7 cellular contexts compared by ENCODE assay signal in genomic region chr3:136222746-136223145, GRCh38. TPM values are rescaled to one million over a fixed set of nuclear protein-coding genes. Genes with fewer than 3 reads are reported as not detected.
A peak's percentile ranks its signal among the peaks of the same experiment; 100 is the strongest.
DNase-seq lines count a peak whose midpoint lies in the region; TF ChIP-seq lines count a peak whose summit lies in the region.
"Not testable (repeated sequence)": the region's sequence is repeated elsewhere in the genome, so short reads cannot be mapped to it uniquely, and the experiment has no call there.

No MANE protein-coding gene starts in this region.

- intact Hi-C loops in MCF 10A (cut with micrococcal nuclease), result not testable (repeated sequence)

- H3K27ac Mint-ChIP-seq in MCF 10A (ENCODE audit: low read depth, unreplicated experiment), result not testable (repeated sequence)

- not testable (repeated sequence) for H3K27ac ChIP-seq in mesendoderm (ENCODE audit: low read depth, low read length)

- H2AK5ac ChIP-seq in mesendoderm (ENCODE audit: low read length), result not testable (repeated sequence)

- H3K27me3 ChIP-seq in mesendoderm (ENCODE audit: insufficient read depth, low read length, poor library complexity), result not testable (repeated sequence)

- not testable (repeated sequence) for H4K5ac ChIP-seq in mesendoderm (ENCODE audit: low read length)

- not testable (repeated sequence) for H3K9ac ChIP-seq in mesendoderm (ENCODE audit: low read length)

- not testable (repeated sequence) for H3K23ac ChIP-seq in mesendoderm (ENCODE audit: low read length)

- DNase-seq in ELR (ENCODE audit: low read depth) (peak; percentile 10), HS-27A (ENCODE audit: low read depth) (peak; percentile 34), NCI-H226 (peak; percentile 24), T1000 (lab: John Stamatoyannopoulos, UW) (peak; percentile 9), MCF 10A (ENCODE audit: unreplicated experiment) (peak; percentile 24), fibroblast of mammary gland (ENCODE audit: low read depth) (peak; percentile 23), mesendoderm (peak; percentile 14)

- H3K79me2 ChIP-seq in mesendoderm (ENCODE audit: control insufficient read depth, insufficient read depth, low read length), result not testable (repeated sequence)

- H2BK5ac ChIP-seq in mesendoderm (ENCODE audit: low read length), result not testable (repeated sequence)

- CTCF ChIA-PET in MCF 10A (lab: Yijun Ruan, JAX), result not testable (repeated sequence)

- not testable (repeated sequence) for H3K56ac ChIP-seq in mesendoderm (ENCODE audit: low read length)

- BruUV-seq in MCF 10A (replicated peaks; lab: Mats Ljungman, UMichigan), result not testable (repeated sequence)

- H2BK15ac ChIP-seq in mesendoderm (replicated peaks; ENCODE audit: low read depth), result not testable (repeated sequence)

- not testable (repeated sequence) for H3K4me3 Mint-ChIP-seq in MCF 10A (ENCODE audit: unreplicated experiment)

- peaks cover 13% of the 10 kb centered on the region for H3K4me1 Mint-ChIP-seq in MCF 10A (ENCODE audit: insufficient read depth, unreplicated experiment)

- H4K8ac ChIP-seq in mesendoderm (ENCODE audit: low read depth, low read length), result not testable (repeated sequence)

- not testable (repeated sequence) for H3K4me2 ChIP-seq in mesendoderm (ENCODE audit: low read length)

- H3K18ac ChIP-seq in mesendoderm (ENCODE audit: low read length), result not testable (repeated sequence)

- not testable (repeated sequence) for H3K9me3 Mint-ChIP-seq in MCF 10A (ENCODE audit: unreplicated experiment)

- not testable (repeated sequence) for H3K79me1 ChIP-seq in mesendoderm (ENCODE audit: low read length)

- not testable (repeated sequence) for H3K4me1 ChIP-seq in mesendoderm (ENCODE audit: control insufficient read depth, low read depth, low read length)

- not testable (repeated sequence) for H2BK120ac ChIP-seq in mesendoderm (ENCODE audit: low read depth, low read length)

- not testable (repeated sequence) for H3K4ac ChIP-seq in mesendoderm (ENCODE audit: low read depth, low read length)

- not testable (repeated sequence) for H3K4me3 ChIP-seq in fibroblast of mammary gland (ENCODE audit: control insufficient read depth, low read depth, low read length); mesendoderm (ENCODE audit: low read length)

- H3K36me3 Mint-ChIP-seq in MCF 10A (ENCODE audit: insufficient read depth, unreplicated experiment), result not testable (repeated sequence)

- peaks cover 11% of the 10 kb centered on the region for H3K27me3 Mint-ChIP-seq in MCF 10A (ENCODE audit: insufficient read depth, unreplicated experiment)

- H3K36me3 ChIP-seq in mesendoderm (ENCODE audit: control insufficient read depth, insufficient read depth, low read length), result not testable (repeated sequence)

- no CpG with 5 or more reads among the region's 4 CpGs for WGBS in mesendoderm (ENCODE audit: extremely low coverage, insufficient coverage, low lambda C conversion rate)

- POLR2A ChIA-PET in MCF 10A (lab: Yijun Ruan, JAX), result not testable (repeated sequence)

- not testable (repeated sequence) for TF ChIP-seq CTCF in MCF 10A (IDR thresholded peaks at IDR 0.05; ENCODE audit: unreplicated experiment); fibroblast of mammary gland (conservative IDR thresholded peaks at IDR 0.05; ENCODE audit: control insufficient read depth, insufficient read depth, low read depth, low read length)

RNA-seq across cellular contexts. Expression of gene MSL2, which starts 26.6 kb away (rescaled TPM):
- 24.6 and 33.4 TPM in 2 replicates for total RNA-seq in MCF 10A (2022)
- polyA plus RNA-seq in mesendoderm (2013, experiment 1 of 2), result 14.5 TPM
- 15.4 TPM for polyA plus RNA-seq in mesendoderm (2013, experiment 2 of 2)

RNA-seq across cellular contexts. Expression of gene PCCB, which starts 27.4 kb away (rescaled TPM):
- total RNA-seq in MCF 10A (2022), result 51.7 and 54.0 TPM in 2 replicates
- 34.5 TPM for polyA plus RNA-seq in mesendoderm (2013, experiment 1 of 2)
- polyA plus RNA-seq in mesendoderm (2013, experiment 2 of 2), result 34.2 TPM
